8 cellular contexts compared by ENCODE assay signal in the genomic region with DNA sequence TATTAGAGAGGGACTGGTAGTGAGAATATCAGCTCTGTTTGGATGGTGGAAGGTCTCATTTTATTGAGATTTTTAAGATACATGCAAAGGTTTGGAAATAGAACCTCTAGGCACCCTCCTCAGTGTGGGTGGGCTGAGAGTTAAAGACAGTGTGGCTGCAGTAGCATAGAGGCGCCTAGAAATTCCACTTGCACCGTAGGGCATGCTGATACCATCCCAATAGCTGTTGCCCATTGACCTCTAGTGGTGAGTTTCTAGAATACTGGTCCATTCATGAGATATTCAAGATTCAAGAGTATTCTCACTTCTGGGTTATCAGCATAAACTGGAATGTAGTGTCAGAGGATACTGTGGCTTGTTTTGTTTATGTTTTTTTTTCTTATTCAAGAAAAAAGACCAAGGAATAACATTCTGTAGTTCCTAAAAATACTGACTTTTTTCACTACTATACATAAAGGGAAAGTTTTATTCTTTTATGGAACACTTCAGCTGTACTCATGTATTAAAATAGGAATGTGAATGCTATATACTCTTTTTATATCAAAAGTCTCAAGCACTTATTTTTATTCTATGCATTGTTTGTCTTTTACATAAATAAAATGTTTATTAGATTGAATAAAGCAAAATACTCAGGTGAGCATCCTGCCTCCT.
DNase-seq lines count a peak whose midpoint lies in the region; ATAC-seq, FAIRE-seq and TF ChIP-seq lines count a peak whose summit lies in the region.

No MANE protein-coding gene starts in this region.

- DNase-seq in ELF-1 (ENCODE audit: low read depth, low spot score), result peak; percentile 58
- peak; percentile 32 for DNase-seq in NCI-H82 treated with DMSO at 0.1 percent for 48 hours (lab: John Stamatoyannopoulos, UW; ENCODE audit: unreplicated experiment)
- DNase-seq in activated T-helper 1 cell treated with anti-CD3 and anti-CD28 coated beads, Interleukin-12 subunit alpha, Interleukin-12 subunit beta, Interleukin-2, Interleukin-4 antibody, amounts not matched to agents 30 ng/mL and 10 ng/mL and 1 ng/mL, durations not matched to agents 14 hours and 24 hours and 36 hours (ENCODE audit: low spot score), result no peak
- peak; percentile 13 to 49 for DNase-seq in frontal cortex (ENCODE audit: low spot score in 2 of 2)
- no peak for DNase-seq in omental fat pad (ENCODE audit: low spot score)
- DNase-seq in ureter (ENCODE audit: low spot score), result no peak

- peaks cover 73% of the 10 kb centered on the region for H3K36me3 Mint-ChIP-seq in activated T-helper 1 cell treated with anti-CD3 and anti-CD28 coated beads, Interleukin-12 subunit alpha, Interleukin-12 subunit beta, Interleukin-2, Interleukin-4 antibody, amounts not matched to agents 30 ng/mL and 10 ng/mL and 1 ng/mL, durations not matched to agents 14 hours and 24 hours and 36 hours (ENCODE audit: low read depth)

- ATAC-seq in GM19463 (IDR thresholded peaks at IDR 0.05; ENCODE audit: unreplicated experiment) (peak; percentile 90), HG03457 (IDR thresholded peaks at IDR 0.05; ENCODE audit: unreplicated experiment) (peak; percentile 86), omental fat pad (ENCODE audit: low FRiP score) (peak; percentile 61)

- peak; percentile 48 for FAIRE-seq in frontal cortex (lab: Jason Lieb, UNC)

- intact Hi-C loops in activated T-helper 1 cell treated with anti-CD3 and anti-CD28 coated beads, Interleukin-12 subunit alpha, Interleukin-12 subunit beta, Interleukin-2, Interleukin-4 antibody, amounts not matched to agents 30 ng/mL and 10 ng/mL and 1 ng/mL, durations not matched to agents 14 hours and 24 hours and 36 hours (cut with micrococcal nuclease), result loop anchor here (1.0 to 10.0 kb wide), 8 partner anchors 49 to 651 kb away; no protein-coding TSS in a partner anchor

- H3K27me3 Mint-ChIP-seq in activated T-helper 1 cell treated with anti-CD3 and anti-CD28 coated beads, Interleukin-12 subunit alpha, Interleukin-12 subunit beta, Interleukin-2, Interleukin-4 antibody, amounts not matched to agents 30 ng/mL and 10 ng/mL and 1 ng/mL, durations not matched to agents 14 hours and 24 hours and 36 hours (ENCODE audit: insufficient read depth), result no peaks in the 10 kb centered on the region

- TF ChIP-seq CTCF in omental fat pad (IDR thresholded peaks at IDR 0.05), result peak in 1 of 3 donors; percentile 52

- H3K27ac Mint-ChIP-seq in activated T-helper 1 cell treated with anti-CD3 and anti-CD28 coated beads, Interleukin-12 subunit alpha, Interleukin-12 subunit beta, Interleukin-2, Interleukin-4 antibody, amounts not matched to agents 30 ng/mL and 10 ng/mL and 1 ng/mL, durations not matched to agents 14 hours and 24 hours and 36 hours, result peak overlapping the region; percentile 41

- peaks cover 60% of the 10 kb centered on the region for H3K4me1 Mint-ChIP-seq in activated T-helper 1 cell treated with anti-CD3 and anti-CD28 coated beads, Interleukin-12 subunit alpha, Interleukin-12 subunit beta, Interleukin-2, Interleukin-4 antibody, amounts not matched to agents 30 ng/mL and 10 ng/mL and 1 ng/mL, durations not matched to agents 14 hours and 24 hours and 36 hours (ENCODE audit: low read depth)

- H3K4me3 Mint-ChIP-seq in activated T-helper 1 cell treated with anti-CD3 and anti-CD28 coated beads, Interleukin-12 subunit alpha, Interleukin-12 subunit beta, Interleukin-2, Interleukin-4 antibody, amounts not matched to agents 30 ng/mL and 10 ng/mL and 1 ng/mL, durations not matched to agents 14 hours and 24 hours and 36 hours, result no peak overlapping the region

- H3K9me3 Mint-ChIP-seq in activated T-helper 1 cell treated with anti-CD3 and anti-CD28 coated beads, Interleukin-12 subunit alpha, Interleukin-12 subunit beta, Interleukin-2, Interleukin-4 antibody, amounts not matched to agents 30 ng/mL and 10 ng/mL and 1 ng/mL, durations not matched to agents 14 hours and 24 hours and 36 hours, result no peaks in the 10 kb centered on the region

Comparison
In these comparisons a context has a peak if more than half of its experiments do, and no peak if none do; other contexts are left out.
1. DNase-seq: peak in ELF-1 (single experiment), NCI-H82 treated with DMSO at 0.1 percent for 48 hours (single experiment) and frontal cortex (2 of 2); none in activated T-helper 1 cell treated with anti-CD3 and anti-CD28 coated beads, Interleukin-12 subunit alpha, Interleukin-12 subunit beta, Interleukin-2, Interleukin-4 antibody, amounts not matched to agents 30 ng/mL and 10 ng/mL and 1 ng/mL, durations not matched to agents 14 hours and 24 hours and 36 hours (single experiment), omental fat pad (single experiment) and ureter (single experiment).
2. Peak in every context shown above with its lines, with median percentiles within 50 percentile points of each other: ATAC-seq.